In the genomic region with DNA sequence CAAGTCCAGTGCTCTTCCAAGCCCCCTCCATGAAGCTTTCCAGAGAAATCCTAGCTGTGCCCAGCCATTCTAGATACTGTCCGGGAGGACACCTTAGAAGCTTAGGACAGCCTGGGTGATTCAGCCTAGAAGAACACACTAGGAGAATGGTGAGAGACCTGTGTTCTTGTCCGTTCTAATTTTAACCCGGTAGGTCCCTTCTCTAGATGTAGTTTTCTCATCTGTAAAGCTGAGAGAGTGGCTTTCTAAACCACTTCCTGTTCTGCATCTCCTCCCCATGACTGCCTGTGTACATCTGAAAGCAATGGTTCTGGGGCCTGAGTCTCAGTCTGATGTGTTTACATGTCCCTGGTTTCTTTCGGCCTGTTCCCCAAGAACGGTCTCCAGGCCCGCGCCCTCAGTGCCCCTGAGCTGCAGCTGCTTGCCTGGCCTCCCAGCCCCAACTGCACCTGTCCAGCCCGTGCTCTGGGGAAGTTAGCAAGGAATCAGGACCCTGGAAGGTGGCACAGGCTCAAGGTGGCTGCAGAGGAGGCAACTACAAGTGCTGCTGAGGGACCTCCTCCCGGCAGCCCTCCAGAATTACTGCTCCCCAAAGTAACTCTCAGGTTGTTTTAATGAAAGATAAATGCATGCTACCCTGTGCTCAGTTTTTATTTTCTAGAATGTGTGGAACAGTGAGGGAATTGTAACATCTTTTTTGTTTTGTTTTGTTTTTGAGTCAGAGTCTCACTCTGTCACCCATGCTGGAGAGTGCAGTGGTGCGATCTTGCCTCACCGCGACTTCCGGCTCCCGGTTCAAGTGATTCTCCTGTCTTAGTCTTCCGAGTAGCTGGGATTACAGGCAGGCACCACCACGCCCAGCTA, we compare ENCODE assay signal across 1 cellular context.
TF ChIP-seq lines count a peak whose summit lies in the region.

No MANE protein-coding gene starts in this region.

TF ChIP-seq in HepG2, 621 proteins besides CTCF, POLR2A, EP300 and RAD21 (continued from another document):
- TF ChIP-seq, protein P1, sequence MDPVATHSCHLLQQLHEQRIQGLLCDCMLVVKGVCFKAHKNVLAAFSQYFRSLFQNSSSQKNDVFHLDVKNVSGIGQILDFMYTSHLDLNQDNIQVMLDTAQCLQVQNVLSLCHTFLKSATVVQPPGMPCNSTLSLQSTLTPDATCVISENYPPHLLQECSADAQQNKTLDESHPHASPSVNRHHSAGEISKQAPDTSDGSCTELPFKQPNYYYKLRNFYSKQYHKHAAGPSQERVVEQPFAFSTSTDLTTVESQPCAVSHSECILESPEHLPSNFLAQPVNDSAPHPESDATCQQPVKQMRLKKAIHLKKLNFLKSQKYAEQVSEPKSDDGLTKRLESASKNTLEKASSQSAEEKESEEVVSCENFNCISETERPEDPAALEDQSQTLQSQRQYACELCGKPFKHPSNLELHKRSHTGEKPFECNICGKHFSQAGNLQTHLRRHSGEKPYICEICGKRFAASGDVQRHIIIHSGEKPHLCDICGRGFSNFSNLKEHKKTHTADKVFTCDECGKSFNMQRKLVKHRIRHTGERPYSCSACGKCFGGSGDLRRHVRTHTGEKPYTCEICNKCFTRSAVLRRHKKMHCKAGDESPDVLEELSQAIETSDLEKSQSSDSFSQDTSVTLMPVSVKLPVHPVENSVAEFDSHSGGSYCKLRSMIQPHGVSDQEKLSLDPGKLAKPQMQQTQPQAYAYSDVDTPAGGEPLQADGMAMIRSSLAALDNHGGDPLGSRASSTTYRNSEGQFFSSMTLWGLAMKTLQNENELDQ (CRISPR knock-in tag; IDR thresholded peaks at IDR 0.05; ENCODE audit: borderline replicate concordance): no peak
- no peak for TF ChIP-seq NCOA2 (CRISPR knock-in tag; IDR thresholded peaks at IDR 0.05)
- TF ChIP-seq ZNF335 (CRISPR knock-in tag; IDR thresholded peaks at IDR 0.05): no peak
- no peak for TF ChIP-seq CENPX (CRISPR knock-in tag; IDR thresholded peaks at IDR 0.05)
- TF ChIP-seq DNMT1 (CRISPR knock-in tag; IDR thresholded peaks at IDR 0.05): no peak
- no peak for TF ChIP-seq BORCS8-MEF2B (CRISPR knock-in tag; IDR thresholded peaks at IDR 0.05)
- no peak for TF ChIP-seq ZNF383 (CRISPR knock-in tag; IDR thresholded peaks at IDR 0.05; ENCODE audit: borderline replicate concordance)
- no peak for TF ChIP-seq PLRG1 (conservative IDR thresholded peaks at IDR 0.05)
- TF ChIP-seq KDM4B (CRISPR knock-in tag; IDR thresholded peaks at IDR 0.05): no peak
- no peak for TF ChIP-seq NFIC (IDR thresholded peaks at IDR 0.05; ENCODE audit: low read length)
